In the genomic region with DNA sequence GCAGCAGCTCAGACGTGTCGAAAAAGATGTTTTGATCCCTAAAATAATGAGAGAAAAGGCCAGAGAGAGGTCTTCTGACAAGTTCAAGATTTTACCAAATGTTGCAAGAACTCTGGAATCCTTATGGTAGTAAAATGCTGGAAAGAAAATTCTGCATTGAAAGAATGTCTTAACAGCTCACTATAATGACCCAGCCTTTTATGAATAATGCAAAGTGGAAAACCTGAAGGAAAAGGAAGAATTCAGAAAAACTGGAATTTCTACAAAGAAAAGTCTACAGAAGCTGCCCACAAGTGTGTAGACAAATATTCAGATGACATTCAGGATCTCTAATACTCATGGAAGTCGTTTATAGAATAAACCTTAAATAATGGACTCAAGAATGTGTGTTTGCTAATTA, we compare ENCODE assay signal across 1 cellular context.
TF ChIP-seq lines count a peak whose summit lies in the region.

No MANE protein-coding gene starts in this region.

TF ChIP-seq in HCT116, 20 proteins besides CTCF, POLR2A, EP300 and RAD21 (continued from another document):
- TF ChIP-seq, protein P1, sequence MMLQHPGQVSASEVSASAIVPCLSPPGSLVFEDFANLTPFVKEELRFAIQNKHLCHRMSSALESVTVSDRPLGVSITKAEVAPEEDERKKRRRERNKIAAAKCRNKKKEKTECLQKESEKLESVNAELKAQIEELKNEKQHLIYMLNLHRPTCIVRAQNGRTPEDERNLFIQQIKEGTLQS (IDR thresholded peaks at IDR 0.05): no peak
- TF ChIP-seq POLR2AphosphoS5 (IDR thresholded peaks at IDR 0.05; ENCODE audit: low read depth, low read length) (no peak), ZFX (IDR thresholded peaks at IDR 0.05) (no peak), EZH2phosphoT487 (IDR thresholded peaks at IDR 0.05; ENCODE audit: borderline replicate concordance) (no peak), ZBTB33 (IDR thresholded peaks at IDR 0.05; ENCODE audit: extremely low read depth, insufficient replicate concordance, low read length) (no peak), YY1 (IDR thresholded peaks at IDR 0.05; ENCODE audit: extremely low read depth, insufficient replicate concordance, low read depth, low read length) (no peak), JUND (IDR thresholded peaks at IDR 0.05) (no peak), SRF (IDR thresholded peaks at IDR 0.05; ENCODE audit: low read depth) (no peak), ELF1 (IDR thresholded peaks at IDR 0.05; ENCODE audit: borderline replicate concordance, low read depth) (no peak), SP1 (IDR thresholded peaks at IDR 0.05; ENCODE audit: low read depth) (no peak), CEBPB (IDR thresholded peaks at IDR 0.05; ENCODE audit: low read depth) (no peak), FOSL1 (IDR thresholded peaks at IDR 0.05; ENCODE audit: low read depth) (no peak)
- TF ChIP-seq, protein P2, sequence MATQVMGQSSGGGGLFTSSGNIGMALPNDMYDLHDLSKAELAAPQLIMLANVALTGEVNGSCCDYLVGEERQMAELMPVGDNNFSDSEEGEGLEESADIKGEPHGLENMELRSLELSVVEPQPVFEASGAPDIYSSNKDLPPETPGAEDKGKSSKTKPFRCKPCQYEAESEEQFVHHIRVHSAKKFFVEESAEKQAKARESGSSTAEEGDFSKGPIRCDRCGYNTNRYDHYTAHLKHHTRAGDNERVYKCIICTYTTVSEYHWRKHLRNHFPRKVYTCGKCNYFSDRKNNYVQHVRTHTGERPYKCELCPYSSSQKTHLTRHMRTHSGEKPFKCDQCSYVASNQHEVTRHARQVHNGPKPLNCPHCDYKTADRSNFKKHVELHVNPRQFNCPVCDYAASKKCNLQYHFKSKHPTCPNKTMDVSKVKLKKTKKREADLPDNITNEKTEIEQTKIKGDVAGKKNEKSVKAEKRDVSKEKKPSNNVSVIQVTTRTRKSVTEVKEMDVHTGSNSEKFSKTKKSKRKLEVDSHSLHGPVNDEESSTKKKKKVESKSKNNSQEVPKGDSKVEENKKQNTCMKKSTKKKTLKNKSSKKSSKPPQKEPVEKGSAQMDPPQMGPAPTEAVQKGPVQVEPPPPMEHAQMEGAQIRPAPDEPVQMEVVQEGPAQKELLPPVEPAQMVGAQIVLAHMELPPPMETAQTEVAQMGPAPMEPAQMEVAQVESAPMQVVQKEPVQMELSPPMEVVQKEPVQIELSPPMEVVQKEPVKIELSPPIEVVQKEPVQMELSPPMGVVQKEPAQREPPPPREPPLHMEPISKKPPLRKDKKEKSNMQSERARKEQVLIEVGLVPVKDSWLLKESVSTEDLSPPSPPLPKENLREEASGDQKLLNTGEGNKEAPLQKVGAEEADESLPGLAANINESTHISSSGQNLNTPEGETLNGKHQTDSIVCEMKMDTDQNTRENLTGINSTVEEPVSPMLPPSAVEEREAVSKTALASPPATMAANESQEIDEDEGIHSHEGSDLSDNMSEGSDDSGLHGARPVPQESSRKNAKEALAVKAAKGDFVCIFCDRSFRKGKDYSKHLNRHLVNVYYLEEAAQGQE (IDR thresholded peaks at IDR 0.05; ENCODE audit: low read depth): no peak
